11 cellular contexts compared by ENCODE assay signal in the genomic region with DNA sequence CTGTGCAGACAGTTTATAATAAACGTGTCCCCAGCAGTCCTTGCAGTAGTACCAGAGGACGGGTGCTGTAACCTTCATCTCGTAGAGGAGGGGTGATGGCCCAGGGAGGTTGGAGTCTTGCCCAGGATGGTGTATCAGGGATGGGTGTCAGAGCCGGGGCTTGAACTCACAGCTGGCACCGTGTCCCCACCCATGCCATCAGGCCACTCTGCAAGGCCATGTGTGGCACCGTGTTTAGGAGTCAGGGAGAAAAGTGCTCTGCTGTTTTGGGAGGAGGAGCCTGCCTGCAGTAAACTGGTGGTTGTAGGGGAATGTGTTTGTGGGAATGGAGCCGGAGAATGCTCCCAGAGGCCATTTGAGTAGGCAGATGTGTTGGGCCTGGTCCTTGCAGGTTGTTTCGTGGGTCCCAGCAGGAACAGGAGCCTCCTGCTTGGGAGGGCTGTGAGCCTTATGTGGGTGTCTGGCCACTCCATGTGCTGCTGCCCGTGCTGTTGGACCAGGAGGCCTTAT. TPM values are rescaled to one million over a fixed set of nuclear protein-coding genes. Genes with fewer than 3 reads are reported as not detected.
DNase-seq lines count a peak whose midpoint lies in the region; ATAC-seq and TF ChIP-seq lines count a peak whose summit lies in the region.
"Had no signal": no experiment of that assay in that cellular context is flagged by ENCODE, and none has a peak within 500 bp of the region (broad histone marks: within the 10 kb centered on the region; RNA-seq: fewer than 3 reads in every experiment).

No MANE protein-coding gene starts in this region.

- peaks cover 0 to 7% of the 10 kb centered on the region in 2 donors for H3K27me3 ChIP-seq in naive thymus-derived CD4-positive, alpha-beta T cell (ENCODE audit: control insufficient read depth in 2 of 2, insufficient read depth in 2 of 2, low read length in 2 of 2)

- TF ChIP-seq CTCF in CD14-positive monocyte (IDR thresholded peaks at IDR 0.05) (no peak), choroid plexus epithelial cell (conservative IDR thresholded peaks at IDR 0.05; ENCODE audit: low read depth, low read length) (no peak)

- POLR2A ChIA-PET in naive thymus-derived CD4-positive, alpha-beta T cell (lab: Charles Lee): no interaction called here

- H3K4me1 Mint-ChIP-seq in CD14-positive monocyte: peaks cover 49% of the 10 kb centered on the region
- H3K4me1 Mint-ChIP-seq in naive thymus-derived CD4-positive, alpha-beta T cell: peaks cover 8 to 15% (median 9%) of the 10 kb centered on the region in 7 donors

- no peaks in the 10 kb centered on the region for H3K9me3 ChIP-seq in naive thymus-derived CD4-positive, alpha-beta T cell (ENCODE audit: control insufficient read depth in 2 of 3, low read length in 3 of 3)
- H3K9me3 ChIP-seq: thoracic aorta had no signal

- peaks cover 7 to 10% (median 9%) of the 10 kb centered on the region in 7 donors for H3K9me3 Mint-ChIP-seq in CD14-positive monocyte
- H3K9me3 Mint-ChIP-seq in naive thymus-derived CD4-positive, alpha-beta T cell: no peaks in the 10 kb centered on the region
- H3K9me3 Mint-ChIP-seq: activated CD4-positive, alpha-beta memory T cell treated with anti-CD3 and anti-CD28 coated beads, Interleukin-2, amount 10 ng/mL, durations not matched to agents 7 days and 5 days had no signal

- peak overlapping the region; percentile 68 to 80 for H3K4me3 Mint-ChIP-seq in CD14-positive monocyte
- H3K4me3 Mint-ChIP-seq in naive thymus-derived CD4-positive, alpha-beta T cell: peak overlapping the region in 7 of 10 donors; percentile 52 to 97 (median 65)

- no peaks in the 10 kb centered on the region for H3K4me1 ChIP-seq in naive thymus-derived CD4-positive, alpha-beta T cell (ENCODE audit: control insufficient read depth in 2 of 2, insufficient read depth in 2 of 2, low read length in 2 of 2)

- peak overlapping the region in 6 of 7 donors; percentile 32 to 86 (median 60) for H3K27ac Mint-ChIP-seq in CD14-positive monocyte
- no peak overlapping the region for H3K27ac Mint-ChIP-seq in naive thymus-derived CD4-positive, alpha-beta T cell
- H3K27ac Mint-ChIP-seq: activated CD4-positive, alpha-beta memory T cell treated with anti-CD3 and anti-CD28 coated beads, Interleukin-2, amount 10 ng/mL, durations not matched to agents 7 days and 5 days had no signal

- intact Hi-C loops in CD14-positive monocyte (cut with micrococcal nuclease): loop anchor here in 1 of 2 donors (5.0 kb wide), 1 partner anchor 51 kb away; the partner anchor contains the start of genes TTC19 and ZSWIM7
- intact Hi-C loops in naive thymus-derived CD4-positive, alpha-beta T cell (cut with micrococcal nuclease): no loop called here

- DNase-seq in CD14-positive monocyte (ENCODE audit: low spot score) (no peak), M059J (ENCODE audit: low read depth) (peak; percentile 50), choroid plexus epithelial cell (ENCODE audit: low read depth) (no peak), NOMO-1 treated with DMSO at 0.1 percent for 48 hours (lab: John Stamatoyannopoulos, UW; ENCODE audit: unreplicated experiment) (no peak), hypothalamus (lab: John Stamatoyannopoulos, UW) (no peak)
- no peak for DNase-seq in naive thymus-derived CD4-positive, alpha-beta T cell
- DNase-seq: activated CD4-positive, alpha-beta memory T cell treated with anti-CD3 and anti-CD28 coated beads, Interleukin-2, amount 10 ng/mL, durations not matched to agents 7 days and 5 days; NCI-H1417 had no signal

- CTCF ChIA-PET in naive thymus-derived CD4-positive, alpha-beta T cell (lab: Charles Lee): no interaction called here

- peak overlapping the region; percentile 74 for H3K4me3 ChIP-seq in choroid plexus epithelial cell (ENCODE audit: low read depth, low read length)
- no peak overlapping the region for H3K4me3 ChIP-seq in naive thymus-derived CD4-positive, alpha-beta T cell (ENCODE audit: low read length)

- no peak for ATAC-seq in naive thymus-derived CD4-positive, alpha-beta T cell
- ATAC-seq in HG03039 (IDR thresholded peaks at IDR 0.05; ENCODE audit: unreplicated experiment): no peak
- no peak for ATAC-seq in GM18870 (IDR thresholded peaks at IDR 0.05; ENCODE audit: unreplicated experiment)

- peaks cover 24 to 32% of the 10 kb centered on the region in 2 donors for H3K36me3 Mint-ChIP-seq in CD14-positive monocyte
- H3K36me3 Mint-ChIP-seq in naive thymus-derived CD4-positive, alpha-beta T cell: peaks cover 0 to 4% (median 0%) of the 10 kb centered on the region in 5 donors

- H3K36me3 ChIP-seq in naive thymus-derived CD4-positive, alpha-beta T cell (ENCODE audit: control insufficient read depth in 2 of 3, insufficient read depth in 3 of 3, low read length in 3 of 3): no peaks in the 10 kb centered on the region
- H3K36me3 ChIP-seq: thoracic aorta had no signal

- no peak overlapping the region for H3K27ac ChIP-seq in naive thymus-derived CD4-positive, alpha-beta T cell (ENCODE audit: low read depth, low read length)
- H3K27ac ChIP-seq: thoracic aorta had no signal

- H3K27me3 Mint-ChIP-seq in CD14-positive monocyte (ENCODE audit: low read depth in 3 of 3): peaks cover 2 to 18% (median 6%) of the 10 kb centered on the region in 3 donors
- peaks cover 25 to 40% (median 26%) of the 10 kb centered on the region in 5 donors for H3K27me3 Mint-ChIP-seq in naive thymus-derived CD4-positive, alpha-beta T cell

RNA-seq across cellular contexts. Expression of gene ADORA2B, which starts 1.7 kb away (rescaled TPM):
- 1 to 10 TPM; 4.4 to 6.4 TPM for polyA plus RNA-seq in CD14-positive monocyte
- 20.8 and 24.7 TPM in 2 replicates for total RNA-seq in M059J (2014; rRNA removed; shearing (Covaris generic))
- total RNA-seq in naive thymus-derived CD4-positive, alpha-beta T cell: 1 to 10 TPM in 2 of 5 experiments, under 1 TPM in 1, not detected in 2; 0.50 to 2.2 (median 1.6) TPM
- 1 to 10 TPM in 1 of 2 donors, under 1 TPM in 1; 0.71 to 2.6 TPM for polyA plus RNA-seq in naive thymus-derived CD4-positive, alpha-beta T cell

RNA-seq across cellular contexts. Expression of gene ZSWIM7, which starts 52.8 kb away (rescaled TPM):
- polyA plus RNA-seq in CD14-positive monocyte: 10 to 100 TPM; 67.1 to 70.1 TPM
- 25.3 and 26.5 TPM in 2 replicates for total RNA-seq in M059J (2014; rRNA removed; shearing (Covaris generic))
- 10 to 100 TPM; 10.0 to 39.6 (median 25.4) TPM for total RNA-seq in naive thymus-derived CD4-positive, alpha-beta T cell
- 10 to 100 TPM; 78.6 to 82.7 TPM for polyA plus RNA-seq in naive thymus-derived CD4-positive, alpha-beta T cell

RNA-seq across cellular contexts. Expression of gene TTC19, which starts 53.0 kb away (rescaled TPM):
- 10 to 100 TPM; 20.6 to 22.2 TPM for polyA plus RNA-seq in CD14-positive monocyte
- total RNA-seq in M059J (2014; rRNA removed; shearing (Covaris generic)): 20.6 and 23.7 TPM in 2 replicates
- total RNA-seq in naive thymus-derived CD4-positive, alpha-beta T cell: 10 to 100 TPM; 32.8 to 61.6 (median 37.4) TPM
- polyA plus RNA-seq in naive thymus-derived CD4-positive, alpha-beta T cell: 10 to 100 TPM; 35.8 to 35.9 TPM

Comparison
In these comparisons a context has a peak if more than half of its experiments do, and no peak if none do; other contexts are left out.
1. H3K27ac Mint-ChIP-seq: peak in CD14-positive monocyte (6 of 7); none in naive thymus-derived CD4-positive, alpha-beta T cell (0 of 9).